Comparison of ENCODE assay signal across 21 cellular contexts in the genomic region with DNA sequence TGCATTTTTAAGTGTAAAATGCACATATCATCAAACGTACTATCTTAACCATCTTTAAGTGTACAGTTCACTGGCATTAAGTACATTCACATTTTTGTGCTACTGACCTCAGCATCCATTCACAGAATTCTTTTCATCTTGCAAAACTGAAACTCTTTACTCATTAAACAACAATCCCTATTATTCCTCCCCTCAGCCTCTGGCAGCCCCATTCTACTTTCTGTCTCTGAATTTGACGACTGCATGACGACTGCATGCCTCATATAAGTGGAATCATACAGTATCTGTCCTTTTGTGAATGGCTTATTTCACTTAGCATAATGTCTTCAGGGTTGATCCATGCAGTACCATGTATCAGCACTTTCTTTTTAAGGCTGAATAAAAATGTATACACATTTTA. TPM values are rescaled to one million over a fixed set of nuclear protein-coding genes. Genes with fewer than 3 reads are reported as not detected.
DNase-seq lines count a peak whose midpoint lies in the region; ATAC-seq and TF ChIP-seq lines count a peak whose summit lies in the region.
"Had no signal": no experiment of that assay in that cellular context is flagged by ENCODE, and none has a peak within 500 bp of the region (broad histone marks: within the 10 kb centered on the region; RNA-seq: fewer than 3 reads in every experiment).

No MANE protein-coding gene starts in this region.

- in situ Hi-C loops in GM23248 (cut with MboI) = no loop called here
- in situ Hi-C loops in G401 (cut with HindIII; ENCODE audit: low sequenced_read_pairs) = no loop called here

- no peak overlapping the region for H3K9ac ChIP-seq in GM23248

- WGBS in GM23248 (ENCODE audit: low coverage in 1 of 2, low lambda C conversion rate in 2 of 2, missing lambda C conversion rate in 2 of 2), 2 experiments = 0 to 2% methylated on average over 3 of the region's 3 CpGs

- DNase-seq in GM23248 (peak; percentile 75), fibroblast of pulmonary artery (ENCODE audit: low read depth) (peak; percentile 23), NCI-H82 treated with DMSO at 0.1 percent for 48 hours (lab: John Stamatoyannopoulos, UW; ENCODE audit: unreplicated experiment) (no peak), NCI-H1092 treated with DMSO at 0.1 percent for 48 hours (lab: John Stamatoyannopoulos, UW) (no peak), G401 (ENCODE audit: low spot score) (no peak)
- DNase-seq: activated CD4-positive, CD25-positive, alpha-beta regulatory T cell treated with anti-CD3 and anti-CD28 coated beads, Interleukin-2, amount 50 U/mL, for 72 hours; activated CD8-positive, alpha-beta T cell treated with anti-CD3 and anti-CD28 coated beads, Interleukin-2, amount 10 ng/mL, durations not matched to agents 7 days and 5 days; activated T-cell treated with anti-CD3 and anti-CD28 coated beads, Interleukin-2, amount 50 U/mL, for 1 hour; adrenal gland; H9; MV-4-11; naive thymus-derived CD8-positive, alpha-beta T cell; NCI-H1694 treated with DMSO at 0.1 percent for 48 hours; NCI-H2171 treated with DMSO at 0.1 percent for 48 hours; NCI-H69; stimulated activated CD4-positive, alpha-beta T cell treated with anti-CD3 and anti-CD28 coated beads, Interleukin-2, amount 100 ng/mL, for 48 hours; stimulated activated naive B cell treated with anti-CD40 and anti-IgM and Interleukin-4, amounts not matched to agents 10 μg/mL and 1 μg/mL and 100 μg/mL, for 72 hours had no signal

- ATAC-seq in GM19397 (IDR thresholded peaks at IDR 0.05; ENCODE audit: unreplicated experiment) = no peak
- ATAC-seq: activated CD8-positive, alpha-beta T cell treated with anti-CD3 and anti-CD28 coated beads, Interleukin-2, amount 10 ng/mL, durations not matched to agents 7 days and 5 days; left lobe of liver; naive thymus-derived CD8-positive, alpha-beta T cell; Right ventricle myocardium inferior; stimulated activated naive B cell treated with anti-CD40 and anti-IgM and Interleukin-4, amounts not matched to agents 10 μg/mL and 1 μg/mL and 100 μg/mL, for 72 hours had no signal

- no peaks in the 10 kb centered on the region for H3K36me3 ChIP-seq in GM23248 (ENCODE audit: low read depth)
- H3K36me3 ChIP-seq: adrenal gland had no signal

- no peaks in the 10 kb centered on the region for H4K20me1 ChIP-seq in GM23248 (ENCODE audit: insufficient read depth)

- H3F3A ChIP-seq in GM23248 (ENCODE audit: insufficient read depth) = peaks cover 10% of the 10 kb centered on the region; the same call in 1 of the 2 replicates

- H3K79me2 ChIP-seq in GM23248 (ENCODE audit: insufficient read depth) = no peaks in the 10 kb centered on the region

- no peaks in the 10 kb centered on the region for H3K9me3 ChIP-seq in GM23248 (ENCODE audit: low read depth)
- H3K9me3 ChIP-seq: adrenal gland had no signal

- no peaks in the 10 kb centered on the region for H3K27me3 ChIP-seq in GM23248 (replicated peaks; ENCODE audit: insufficient read depth)
- H3K27me3 ChIP-seq: adrenal gland had no signal

- H3K9me2 ChIP-seq in GM23248 (ENCODE audit: insufficient read depth) = no peaks in the 10 kb centered on the region

- H3K4me3 ChIP-seq in GM23248 (0 out of 2 replicates have a peak overlapping the region, but pooled peaks have one; percentile 15), fibroblast of pulmonary artery (replicated peaks; ENCODE audit: low read depth, low read length) (no peak overlapping the region)
- H3K4me3 ChIP-seq: adrenal gland had no signal

- H3K27ac ChIP-seq in GM23248 (peak overlapping the region; percentile 43), VCaP (peak overlapping the region; percentile 66)
- H3K27ac ChIP-seq: adrenal gland had no signal

- H2AFZ ChIP-seq in GM23248 = no peak overlapping the region

- peaks cover 22% of the 10 kb centered on the region for H3K4me1 ChIP-seq in GM23248 (ENCODE audit: insufficient read depth)
- H3K4me1 ChIP-seq: adrenal gland had no signal

- TF ChIP-seq CTCF in VCaP (conservative IDR thresholded peaks at IDR 0.05) = no peak
- TF ChIP-seq CTCF in fibroblast of pulmonary artery (IDR thresholded peaks at IDR 0.05; ENCODE audit: low read length, missing control alignments) = no peak

- H3K4me2 ChIP-seq in GM23248 (ENCODE audit: unreplicated experiment) = peak overlapping the region; percentile 53

RNA-seq across cellular contexts. Expression of a gene that starts 38.7 kb away (rescaled TPM):
- 0.51 and 0.76 TPM in 2 replicates for total RNA-seq in GM23248 (2014; rRNA removed; shearing (Covaris generic))
- polyA plus RNA-seq in GM23248 (2016; fragmentation: Nextera tagmentation; extraction: Ambion mirVana) = 0.14 and 0.43 TPM in 2 replicates
- not detected in 2 replicates for total RNA-seq in G401 (2014; rRNA removed; shearing (Covaris generic))

Comparison
In these comparisons a context has a peak if more than half of its experiments do, and no peak if none do; other contexts are left out.
1. DNase-seq: peak in GM23248 (single experiment) and fibroblast of pulmonary artery (single experiment); none in NCI-H82 treated with DMSO at 0.1 percent for 48 hours (single experiment), NCI-H1092 treated with DMSO at 0.1 percent for 48 hours (single experiment) and G401 (single experiment).